ENCODE assay signal across 8 cellular contexts in genomic region chr16:72094266-72094610, GRCh38. TPM values are rescaled to one million over a fixed set of nuclear protein-coding genes. Genes with fewer than 3 reads are reported as not detected.
DNase-seq lines count a peak whose midpoint lies in the region; ATAC-seq and TF ChIP-seq lines count a peak whose summit lies in the region.

No MANE protein-coding gene starts in this region.

- POLR2A ChIA-PET in Panc1 (lab: Charles Lee), result interaction anchor here (0.6 kb wide), 1 partner anchor 58 kb away, joined by 5 read pairs; no protein-coding TSS in a partner anchor

- no TSS peak for BruUV-seq in Panc1 (replicated peaks; lab: Mats Ljungman, UMichigan)

- ATAC-seq in Panc1 (peak; percentile 4; the same call in 1 of the 2 replicates), HG02623 (IDR thresholded peaks at IDR 0.05; ENCODE audit: unreplicated experiment) (no peak), GM19463 (IDR thresholded peaks at IDR 0.05; ENCODE audit: unreplicated experiment) (no peak)

- H3K4me3 ChIP-seq in Panc1 (ENCODE audit: low read depth in 2 of 2, low read length in 2 of 2), result peak overlapping the region; percentile 83 to 99
- H3K4me3 ChIP-seq in choroid plexus epithelial cell (ENCODE audit: low read depth, low read length), result peak overlapping the region; percentile 93
- peak overlapping the region; percentile 81 to 95 for H3K4me3 ChIP-seq in muscle layer of colon (ENCODE audit: low read depth in 1 of 2, low read length in 2 of 2)
- peak overlapping the region; percentile 90 to 98 (median 96) for H3K4me3 ChIP-seq in subcutaneous abdominal adipose tissue (ENCODE audit: low read depth in 1 of 5, low read length in 5 of 5)

- no peaks in the 10 kb centered on the region for H3K27me3 ChIP-seq in Panc1 (ENCODE audit: control insufficient read depth, insufficient read depth, low read length)
- H3K27me3 ChIP-seq in muscle layer of colon (ENCODE audit: control insufficient read depth in 1 of 2, insufficient read depth in 2 of 2, low read length in 2 of 2), result no peaks in the 10 kb centered on the region
- no peaks in the 10 kb centered on the region for H3K27me3 ChIP-seq in subcutaneous abdominal adipose tissue (ENCODE audit: control insufficient read depth in 5 of 5, insufficient read depth in 4 of 5, low read length in 5 of 5)

- intact Hi-C loops in Panc1 (cut with micrococcal nuclease; ENCODE audit: unreplicated experiment), result no loop called here

- H3K27ac ChIP-seq in Panc1 (ENCODE audit: low read length) (peak overlapping the region; percentile 91), muscle layer of colon (ENCODE audit: low read depth, low read length) (peak overlapping the region; percentile 89), subcutaneous abdominal adipose tissue (ENCODE audit: low read depth, low read length) (peak overlapping the region; percentile 94)

- in situ Hi-C loops in Panc1 (cut with HindIII; ENCODE audit: low pct_unique_long_range_greater_than_20kb, low sequenced_read_pairs), result no loop called here

- H3K9ac ChIP-seq in ES-I3 (ENCODE audit: low read depth, low read length), result peak overlapping the region; percentile 89
- H3K9ac ChIP-seq in muscle layer of colon (ENCODE audit: low read length), result peak overlapping the region; percentile 92
- H3K9ac ChIP-seq in subcutaneous abdominal adipose tissue (ENCODE audit: low read length in 5 of 5), result peak overlapping the region; percentile 91 to 99 (median 98)

- H3K36me3 ChIP-seq in ES-I3 (ENCODE audit: insufficient read depth, low read length) (peaks cover 5% of the 10 kb centered on the region; the same call in 1 of the 2 replicates), Panc1 (ENCODE audit: control insufficient read depth, insufficient read depth, low read length) (peaks cover 8% of the 10 kb centered on the region), muscle layer of colon (ENCODE audit: insufficient read depth, low read length) (peaks cover 38% of the 10 kb centered on the region), subcutaneous abdominal adipose tissue (ENCODE audit: control insufficient read depth in 5 of 5, insufficient read depth in 5 of 5, low read length in 5 of 5) (peaks cover 24 to 49% (median 45%) of the 10 kb centered on the region in 5 donors)

- TF ChIP-seq CTCF in Panc1 (IDR thresholded peaks at IDR 0.05) (no peak), choroid plexus epithelial cell (conservative IDR thresholded peaks at IDR 0.05; ENCODE audit: low read depth, low read length) (no peak)

- DNase-seq in Panc1 (ENCODE audit: low read depth, low spot score) (no peak), choroid plexus epithelial cell (ENCODE audit: low read depth) (peak; percentile 14), NCI-H345 (lab: John Stamatoyannopoulos, UW) (no peak)

- CTCF ChIA-PET in Panc1 (lab: Charles Lee), result no interaction called here

- H3K9me3 ChIP-seq in ES-I3 (ENCODE audit: control insufficient read depth, insufficient read depth, low read length), result no peaks in the 10 kb centered on the region
- no peaks in the 10 kb centered on the region for H3K9me3 ChIP-seq in Panc1 (ENCODE audit: control insufficient read depth, insufficient read depth, low read depth, low read length)
- no peaks in the 10 kb centered on the region for H3K9me3 ChIP-seq in muscle layer of colon (ENCODE audit: low read length)
- H3K9me3 ChIP-seq in subcutaneous abdominal adipose tissue (ENCODE audit: control insufficient read depth in 5 of 5, low read length in 5 of 5), result no peaks in the 10 kb centered on the region

- peaks cover 6% of the 10 kb centered on the region for H3K4me1 ChIP-seq in ES-I3 (ENCODE audit: insufficient read depth, low read length)
- peaks cover 15% of the 10 kb centered on the region for H3K4me1 ChIP-seq in Panc1 (ENCODE audit: control insufficient read depth, insufficient read depth, low read length)
- H3K4me1 ChIP-seq in muscle layer of colon (ENCODE audit: insufficient read depth, low read length), result peaks cover 27% of the 10 kb centered on the region
- peaks cover 16 to 39% (median 32%) of the 10 kb centered on the region in 5 donors for H3K4me1 ChIP-seq in subcutaneous abdominal adipose tissue (ENCODE audit: control insufficient read depth in 5 of 5, insufficient read depth in 5 of 5, low read length in 5 of 5)

RNA-seq across cellular contexts. Expression of gene DHX38, which starts 0.6 kb away (rescaled TPM):
- total RNA-seq in Panc1 (2021; ENCODE audit: unreplicated experiment), result 45.5 TPM
- polyA plus RNA-seq in Panc1 (2012; ENCODE audit: insufficient read length), result 49.9 TPM

RNA-seq across cellular contexts. Expression of gene TXNL4B, which starts 0.8 kb away (rescaled TPM):
- total RNA-seq in Panc1 (2021; ENCODE audit: unreplicated experiment), result 7.7 TPM
- 3.5 TPM for polyA plus RNA-seq in Panc1 (2012; ENCODE audit: insufficient read length)

RNA-seq across cellular contexts. Expression of gene HPR, which starts 31.2 kb away (rescaled TPM):
- not detected for total RNA-seq in Panc1 (2021; ENCODE audit: unreplicated experiment)
- not detected for polyA plus RNA-seq in Panc1 (2012; ENCODE audit: insufficient read length)

RNA-seq across cellular contexts. Expression of gene HP, which starts 39.9 kb away (rescaled TPM):
- total RNA-seq in Panc1 (2021; ENCODE audit: unreplicated experiment), result 7.0 TPM
- polyA plus RNA-seq in Panc1 (2012; ENCODE audit: insufficient read length), result not detected
